In the genomic region with DNA sequence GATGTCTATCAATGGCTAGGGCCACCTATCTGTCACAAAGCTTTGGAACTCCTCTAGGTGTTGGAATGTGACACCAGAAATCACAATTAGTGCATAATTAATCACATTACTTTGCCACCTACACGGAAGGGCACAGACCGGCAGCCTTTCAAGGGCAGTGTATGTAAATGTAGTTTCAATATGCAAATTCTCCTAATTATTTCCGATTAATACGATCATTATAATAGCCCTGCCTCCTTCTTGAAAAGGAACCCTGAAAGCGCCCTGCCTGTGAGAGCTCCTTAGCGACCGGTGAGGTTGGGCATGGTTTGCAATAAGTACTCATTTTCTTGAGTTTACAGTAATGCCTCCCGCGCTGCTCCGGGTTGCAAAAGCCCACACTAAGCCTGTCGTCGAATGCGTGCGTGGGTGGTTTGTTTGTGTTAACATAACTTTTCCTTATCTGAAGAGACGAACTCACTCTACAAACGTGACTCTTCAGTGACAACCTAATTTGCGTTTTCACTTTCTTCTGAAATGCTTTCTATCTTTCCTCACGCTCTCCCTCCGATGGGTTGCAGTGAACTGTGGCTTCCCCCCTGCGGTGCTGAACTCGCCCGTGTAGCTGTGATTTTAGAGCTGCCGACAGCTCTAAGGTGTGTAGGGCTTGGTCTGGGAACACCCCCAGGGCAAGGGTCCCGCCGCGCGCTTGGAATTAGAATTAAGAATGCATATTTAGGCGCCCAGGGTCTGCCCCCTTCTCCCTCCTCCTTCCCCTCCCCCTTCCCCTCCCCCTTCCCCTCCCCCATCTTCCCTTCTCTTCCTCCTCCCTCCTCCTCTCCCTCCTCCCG, we compare ENCODE assay signal across 1 cellular context.
TF ChIP-seq lines count a peak whose summit lies in the region.

No MANE protein-coding gene starts in this region.

TF ChIP-seq in HEK293, 187 proteins besides CTCF, POLR2A, EP300 and RAD21 (continued from another document and continues in another):
- TF ChIP-seq, protein P1, sequence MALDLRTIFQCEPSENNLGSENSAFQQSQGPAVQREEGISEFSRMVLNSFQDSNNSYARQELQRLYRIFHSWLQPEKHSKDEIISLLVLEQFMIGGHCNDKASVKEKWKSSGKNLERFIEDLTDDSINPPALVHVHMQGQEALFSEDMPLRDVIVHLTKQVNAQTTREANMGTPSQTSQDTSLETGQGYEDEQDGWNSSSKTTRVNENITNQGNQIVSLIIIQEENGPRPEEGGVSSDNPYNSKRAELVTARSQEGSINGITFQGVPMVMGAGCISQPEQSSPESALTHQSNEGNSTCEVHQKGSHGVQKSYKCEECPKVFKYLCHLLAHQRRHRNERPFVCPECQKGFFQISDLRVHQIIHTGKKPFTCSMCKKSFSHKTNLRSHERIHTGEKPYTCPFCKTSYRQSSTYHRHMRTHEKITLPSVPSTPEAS (tag by site-specific recombination; IDR thresholded peaks at IDR 0.05), result no peak
- TF ChIP-seq ZNF610 (tag by site-specific recombination; IDR thresholded peaks at IDR 0.05; ENCODE audit: borderline replicate concordance) (no peak), ZNF623 (tag by site-specific recombination; IDR thresholded peaks at IDR 0.05) (no peak), ZNF16 (tag by site-specific recombination; IDR thresholded peaks at IDR 0.05; ENCODE audit: low read depth) (no peak), ZNF529 (tag by site-specific recombination; IDR thresholded peaks at IDR 0.05; ENCODE audit: insufficient replicate concordance) (no peak), HOXA7 (CRISPR knock-in tag; IDR thresholded peaks at IDR 0.05; ENCODE audit: borderline replicate concordance) (no peak), ZNF184 (tag by site-specific recombination; IDR thresholded peaks at IDR 0.05) (no peak), ZNF140 (tag by site-specific recombination; IDR thresholded peaks at IDR 0.05) (no peak), ZNF768 (tag by site-specific recombination; IDR thresholded peaks at IDR 0.05) (no peak), YY2 (tag by site-specific recombination; IDR thresholded peaks at IDR 0.05) (no peak), FEZF1 (tag by site-specific recombination; IDR thresholded peaks at IDR 0.05) (peak; percentile 67), ZNF791 (tag by site-specific recombination; IDR thresholded peaks at IDR 0.05) (no peak), ZNF10 (tag by site-specific recombination; IDR thresholded peaks at IDR 0.05) (peak; percentile 37; the same call in 1 of the 2 replicates), ZNF354C (tag by site-specific recombination; IDR thresholded peaks at IDR 0.05; ENCODE audit: borderline replicate concordance, low read depth) (no peak), ZNF776 (tag by site-specific recombination; IDR thresholded peaks at IDR 0.05; ENCODE audit: borderline replicate concordance) (no peak), TCF7L2 (IDR thresholded peaks at IDR 0.05; ENCODE audit: borderline replicate concordance, low read depth, low read length) (peak; percentile 67), ZNF2 (tag by site-specific recombination; IDR thresholded peaks at IDR 0.05) (peak; percentile 69; the same call in 1 of the 2 replicates), ZIC2 (tag by site-specific recombination; IDR thresholded peaks at IDR 0.05) (peak; percentile 70), ZNF843 (tag by site-specific recombination; IDR thresholded peaks at IDR 0.05) (peak; percentile 77), KLF10 (tag by site-specific recombination; IDR thresholded peaks at IDR 0.05) (peak; percentile 24; the same call in 1 of the 2 replicates), ZNF560 (tag by site-specific recombination; IDR thresholded peaks at IDR 0.05; ENCODE audit: borderline replicate concordance) (no peak)
- TF ChIP-seq, protein P2, sequence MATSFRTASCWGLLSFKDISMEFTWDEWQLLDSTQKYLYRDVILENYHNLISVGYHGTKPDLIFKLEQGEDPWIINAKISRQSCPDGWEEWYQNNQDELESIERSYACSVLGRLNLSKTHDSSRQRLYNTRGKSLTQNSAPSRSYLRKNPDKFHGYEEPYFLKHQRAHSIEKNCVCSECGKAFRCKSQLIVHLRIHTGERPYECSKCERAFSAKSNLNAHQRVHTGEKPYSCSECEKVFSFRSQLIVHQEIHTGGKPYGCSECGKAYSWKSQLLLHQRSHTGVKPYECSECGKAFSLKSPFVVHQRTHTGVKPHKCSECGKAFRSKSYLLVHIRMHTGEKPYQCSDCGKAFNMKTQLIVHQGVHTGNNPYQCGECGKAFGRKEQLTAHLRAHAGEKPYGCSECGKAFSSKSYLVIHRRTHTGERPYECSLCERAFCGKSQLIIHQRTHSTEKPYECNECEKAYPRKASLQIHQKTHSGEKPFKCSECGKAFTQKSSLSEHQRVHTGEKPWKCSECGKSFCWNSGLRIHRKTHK (tag by site-specific recombination; IDR thresholded peaks at IDR 0.05), result no peak
- TF ChIP-seq, protein P3, sequence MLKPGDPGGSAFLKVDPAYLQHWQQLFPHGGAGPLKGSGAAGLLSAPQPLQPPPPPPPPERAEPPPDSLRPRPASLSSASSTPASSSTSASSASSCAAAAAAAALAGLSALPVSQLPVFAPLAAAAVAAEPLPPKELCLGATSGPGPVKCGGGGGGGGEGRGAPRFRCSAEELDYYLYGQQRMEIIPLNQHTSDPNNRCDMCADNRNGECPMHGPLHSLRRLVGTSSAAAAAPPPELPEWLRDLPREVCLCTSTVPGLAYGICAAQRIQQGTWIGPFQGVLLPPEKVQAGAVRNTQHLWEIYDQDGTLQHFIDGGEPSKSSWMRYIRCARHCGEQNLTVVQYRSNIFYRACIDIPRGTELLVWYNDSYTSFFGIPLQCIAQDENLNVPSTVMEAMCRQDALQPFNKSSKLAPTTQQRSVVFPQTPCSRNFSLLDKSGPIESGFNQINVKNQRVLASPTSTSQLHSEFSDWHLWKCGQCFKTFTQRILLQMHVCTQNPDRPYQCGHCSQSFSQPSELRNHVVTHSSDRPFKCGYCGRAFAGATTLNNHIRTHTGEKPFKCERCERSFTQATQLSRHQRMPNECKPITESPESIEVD (tag by site-specific recombination; IDR thresholded peaks at IDR 0.05), result peak; percentile 96
- TF ChIP-seq, protein P4, sequence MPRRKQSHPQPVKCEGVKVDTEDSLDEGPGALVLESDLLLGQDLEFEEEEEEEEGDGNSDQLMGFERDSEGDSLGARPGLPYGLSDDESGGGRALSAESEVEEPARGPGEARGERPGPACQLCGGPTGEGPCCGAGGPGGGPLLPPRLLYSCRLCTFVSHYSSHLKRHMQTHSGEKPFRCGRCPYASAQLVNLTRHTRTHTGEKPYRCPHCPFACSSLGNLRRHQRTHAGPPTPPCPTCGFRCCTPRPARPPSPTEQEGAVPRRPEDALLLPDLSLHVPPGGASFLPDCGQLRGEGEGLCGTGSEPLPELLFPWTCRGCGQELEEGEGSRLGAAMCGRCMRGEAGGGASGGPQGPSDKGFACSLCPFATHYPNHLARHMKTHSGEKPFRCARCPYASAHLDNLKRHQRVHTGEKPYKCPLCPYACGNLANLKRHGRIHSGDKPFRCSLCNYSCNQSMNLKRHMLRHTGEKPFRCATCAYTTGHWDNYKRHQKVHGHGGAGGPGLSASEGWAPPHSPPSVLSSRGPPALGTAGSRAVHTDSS (tag by site-specific recombination; IDR thresholded peaks at IDR 0.05), result no peak
- TF ChIP-seq, protein P5, sequence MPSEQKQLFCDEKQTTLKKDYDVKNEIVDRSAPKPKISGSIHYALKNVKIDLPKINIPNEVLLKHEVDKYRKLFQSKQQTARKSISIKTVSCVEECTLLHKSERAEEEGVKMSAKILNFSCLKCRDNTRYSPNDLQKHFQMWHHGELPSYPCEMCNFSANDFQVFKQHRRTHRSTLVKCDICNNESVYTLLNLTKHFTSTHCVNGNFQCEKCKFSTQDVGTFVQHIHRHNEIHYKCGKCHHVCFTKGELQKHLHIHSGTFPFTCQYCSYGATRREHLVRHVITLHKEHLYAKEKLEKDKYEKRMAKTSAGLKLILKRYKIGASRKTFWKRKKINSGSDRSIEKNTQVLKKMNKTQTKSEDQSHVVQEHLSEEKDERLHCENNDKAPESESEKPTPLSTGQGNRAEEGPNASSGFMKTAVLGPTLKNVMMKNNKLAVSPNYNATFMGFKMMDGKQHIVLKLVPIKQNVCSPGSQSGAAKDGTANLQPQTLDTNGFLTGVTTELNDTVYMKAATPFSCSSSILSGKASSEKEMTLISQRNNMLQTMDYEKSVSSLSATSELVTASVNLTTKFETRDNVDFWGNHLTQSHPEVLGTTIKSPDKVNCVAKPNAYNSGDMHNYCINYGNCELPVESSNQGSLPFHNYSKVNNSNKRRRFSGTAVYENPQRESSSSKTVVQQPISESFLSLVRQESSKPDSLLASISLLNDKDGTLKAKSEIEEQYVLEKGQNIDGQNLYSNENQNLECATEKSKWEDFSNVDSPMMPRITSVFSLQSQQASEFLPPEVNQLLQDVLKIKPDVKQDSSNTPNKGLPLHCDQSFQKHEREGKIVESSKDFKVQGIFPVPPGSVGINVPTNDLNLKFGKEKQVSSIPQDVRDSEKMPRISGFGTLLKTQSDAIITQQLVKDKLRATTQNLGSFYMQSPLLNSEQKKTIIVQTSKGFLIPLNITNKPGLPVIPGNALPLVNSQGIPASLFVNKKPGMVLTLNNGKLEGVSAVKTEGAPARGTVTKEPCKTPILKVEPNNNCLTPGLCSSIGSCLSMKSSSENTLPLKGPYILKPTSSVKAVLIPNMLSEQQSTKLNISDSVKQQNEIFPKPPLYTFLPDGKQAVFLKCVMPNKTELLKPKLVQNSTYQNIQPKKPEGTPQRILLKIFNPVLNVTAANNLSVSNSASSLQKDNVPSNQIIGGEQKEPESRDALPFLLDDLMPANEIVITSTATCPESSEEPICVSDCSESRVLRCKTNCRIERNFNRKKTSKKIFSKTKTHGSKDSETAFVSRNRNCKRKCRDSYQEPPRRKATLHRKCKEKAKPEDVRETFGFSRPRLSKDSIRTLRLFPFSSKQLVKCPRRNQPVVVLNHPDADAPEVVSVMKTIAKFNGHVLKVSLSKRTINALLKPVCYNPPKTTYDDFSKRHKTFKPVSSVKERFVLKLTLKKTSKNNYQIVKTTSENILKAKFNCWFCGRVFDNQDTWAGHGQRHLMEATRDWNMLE (tag by site-specific recombination; conservative IDR thresholded peaks at IDR 0.05; ENCODE audit: low read depth), result no peak
- TF ChIP-seq, protein P6, sequence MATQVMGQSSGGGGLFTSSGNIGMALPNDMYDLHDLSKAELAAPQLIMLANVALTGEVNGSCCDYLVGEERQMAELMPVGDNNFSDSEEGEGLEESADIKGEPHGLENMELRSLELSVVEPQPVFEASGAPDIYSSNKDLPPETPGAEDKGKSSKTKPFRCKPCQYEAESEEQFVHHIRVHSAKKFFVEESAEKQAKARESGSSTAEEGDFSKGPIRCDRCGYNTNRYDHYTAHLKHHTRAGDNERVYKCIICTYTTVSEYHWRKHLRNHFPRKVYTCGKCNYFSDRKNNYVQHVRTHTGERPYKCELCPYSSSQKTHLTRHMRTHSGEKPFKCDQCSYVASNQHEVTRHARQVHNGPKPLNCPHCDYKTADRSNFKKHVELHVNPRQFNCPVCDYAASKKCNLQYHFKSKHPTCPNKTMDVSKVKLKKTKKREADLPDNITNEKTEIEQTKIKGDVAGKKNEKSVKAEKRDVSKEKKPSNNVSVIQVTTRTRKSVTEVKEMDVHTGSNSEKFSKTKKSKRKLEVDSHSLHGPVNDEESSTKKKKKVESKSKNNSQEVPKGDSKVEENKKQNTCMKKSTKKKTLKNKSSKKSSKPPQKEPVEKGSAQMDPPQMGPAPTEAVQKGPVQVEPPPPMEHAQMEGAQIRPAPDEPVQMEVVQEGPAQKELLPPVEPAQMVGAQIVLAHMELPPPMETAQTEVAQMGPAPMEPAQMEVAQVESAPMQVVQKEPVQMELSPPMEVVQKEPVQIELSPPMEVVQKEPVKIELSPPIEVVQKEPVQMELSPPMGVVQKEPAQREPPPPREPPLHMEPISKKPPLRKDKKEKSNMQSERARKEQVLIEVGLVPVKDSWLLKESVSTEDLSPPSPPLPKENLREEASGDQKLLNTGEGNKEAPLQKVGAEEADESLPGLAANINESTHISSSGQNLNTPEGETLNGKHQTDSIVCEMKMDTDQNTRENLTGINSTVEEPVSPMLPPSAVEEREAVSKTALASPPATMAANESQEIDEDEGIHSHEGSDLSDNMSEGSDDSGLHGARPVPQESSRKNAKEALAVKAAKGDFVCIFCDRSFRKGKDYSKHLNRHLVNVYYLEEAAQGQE (tag by site-specific recombination; IDR thresholded peaks at IDR 0.05), result no peak
- TF ChIP-seq, protein P7, sequence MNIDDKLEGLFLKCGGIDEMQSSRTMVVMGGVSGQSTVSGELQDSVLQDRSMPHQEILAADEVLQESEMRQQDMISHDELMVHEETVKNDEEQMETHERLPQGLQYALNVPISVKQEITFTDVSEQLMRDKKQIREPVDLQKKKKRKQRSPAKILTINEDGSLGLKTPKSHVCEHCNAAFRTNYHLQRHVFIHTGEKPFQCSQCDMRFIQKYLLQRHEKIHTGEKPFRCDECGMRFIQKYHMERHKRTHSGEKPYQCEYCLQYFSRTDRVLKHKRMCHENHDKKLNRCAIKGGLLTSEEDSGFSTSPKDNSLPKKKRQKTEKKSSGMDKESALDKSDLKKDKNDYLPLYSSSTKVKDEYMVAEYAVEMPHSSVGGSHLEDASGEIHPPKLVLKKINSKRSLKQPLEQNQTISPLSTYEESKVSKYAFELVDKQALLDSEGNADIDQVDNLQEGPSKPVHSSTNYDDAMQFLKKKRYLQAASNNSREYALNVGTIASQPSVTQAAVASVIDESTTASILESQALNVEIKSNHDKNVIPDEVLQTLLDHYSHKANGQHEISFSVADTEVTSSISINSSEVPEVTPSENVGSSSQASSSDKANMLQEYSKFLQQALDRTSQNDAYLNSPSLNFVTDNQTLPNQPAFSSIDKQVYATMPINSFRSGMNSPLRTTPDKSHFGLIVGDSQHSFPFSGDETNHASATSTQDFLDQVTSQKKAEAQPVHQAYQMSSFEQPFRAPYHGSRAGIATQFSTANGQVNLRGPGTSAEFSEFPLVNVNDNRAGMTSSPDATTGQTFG (tag by site-specific recombination; IDR thresholded peaks at IDR 0.05; ENCODE audit: borderline replicate concordance), result no peak
- TF ChIP-seq, protein P8, sequence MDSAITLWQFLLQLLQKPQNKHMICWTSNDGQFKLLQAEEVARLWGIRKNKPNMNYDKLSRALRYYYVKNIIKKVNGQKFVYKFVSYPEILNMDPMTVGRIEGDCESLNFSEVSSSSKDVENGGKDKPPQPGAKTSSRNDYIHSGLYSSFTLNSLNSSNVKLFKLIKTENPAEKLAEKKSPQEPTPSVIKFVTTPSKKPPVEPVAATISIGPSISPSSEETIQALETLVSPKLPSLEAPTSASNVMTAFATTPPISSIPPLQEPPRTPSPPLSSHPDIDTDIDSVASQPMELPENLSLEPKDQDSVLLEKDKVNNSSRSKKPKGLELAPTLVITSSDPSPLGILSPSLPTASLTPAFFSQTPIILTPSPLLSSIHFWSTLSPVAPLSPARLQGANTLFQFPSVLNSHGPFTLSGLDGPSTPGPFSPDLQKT (IDR thresholded peaks at IDR 0.05; ENCODE audit: borderline replicate concordance, low read depth, low read length), result no peak
- TF ChIP-seq, protein P9, sequence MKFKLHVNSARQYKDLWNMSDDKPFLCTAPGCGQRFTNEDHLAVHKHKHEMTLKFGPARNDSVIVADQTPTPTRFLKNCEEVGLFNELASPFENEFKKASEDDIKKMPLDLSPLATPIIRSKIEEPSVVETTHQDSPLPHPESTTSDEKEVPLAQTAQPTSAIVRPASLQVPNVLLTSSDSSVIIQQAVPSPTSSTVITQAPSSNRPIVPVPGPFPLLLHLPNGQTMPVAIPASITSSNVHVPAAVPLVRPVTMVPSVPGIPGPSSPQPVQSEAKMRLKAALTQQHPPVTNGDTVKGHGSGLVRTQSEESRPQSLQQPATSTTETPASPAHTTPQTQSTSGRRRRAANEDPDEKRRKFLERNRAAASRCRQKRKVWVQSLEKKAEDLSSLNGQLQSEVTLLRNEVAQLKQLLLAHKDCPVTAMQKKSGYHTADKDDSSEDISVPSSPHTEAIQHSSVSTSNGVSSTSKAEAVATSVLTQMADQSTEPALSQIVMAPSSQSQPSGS (tag by site-specific recombination; IDR thresholded peaks at IDR 0.05; ENCODE audit: low read depth), result no peak
